11 cellular contexts compared by ENCODE assay signal in genomic region chr19:756232-756631, GRCh38. TPM values are rescaled to one million over a fixed set of nuclear protein-coding genes. Genes with fewer than 3 reads are reported as not detected.
DNase-seq lines count a peak whose midpoint lies in the region; ATAC-seq and TF ChIP-seq lines count a peak whose summit lies in the region.
"Had no signal": no experiment of that assay in that cellular context is flagged by ENCODE, and none has a peak within 500 bp of the region (broad histone marks: within the 10 kb centered on the region; RNA-seq: fewer than 3 reads in every experiment).

No MANE protein-coding gene starts in this region.

- H3K27me3 ChIP-seq in mammary epithelial cell (ENCODE audit: insufficient read depth, low read length) (no peaks in the 10 kb centered on the region), esophagus squamous epithelium (peaks cover 0 to 24% (median 0%) of the 10 kb centered on the region in 4 donors)

- dilution Hi-C loops in mammary epithelial cell (cut with HindIII; ENCODE audit: low sequenced_read_pairs) = no loop called here

- in situ Hi-C loops in mammary epithelial cell (cut with MboI; ENCODE audit: low sequenced_read_pairs in 2 of 2) = no loop called here

- H3K36me3 ChIP-seq in mammary epithelial cell (ENCODE audit: insufficient read depth, low read length) (no peaks in the 10 kb centered on the region), esophagus squamous epithelium (no peaks in the 10 kb centered on the region)

- DNase-seq in NCI-H748 (lab: John Stamatoyannopoulos, UW; ENCODE audit: unreplicated experiment) = peak; percentile 13
- DNase-seq in NCI-H748 treated with DMSO at 0.1 percent for 48 hours (lab: John Stamatoyannopoulos, UW) = no peak
- peak; percentile 50 for DNase-seq in NB4 (ENCODE audit: low read depth)
- DNase-seq in mammary epithelial cell = peak; percentile 60
- DNase-seq in stimulated activated CD4-positive, alpha-beta T cell treated with anti-CD3 and anti-CD28 coated beads, Interleukin-2, amount 100 ng/mL, for 24 hours = peak; percentile 25 to 27
- DNase-seq in occipital lobe (lab: John Stamatoyannopoulos, UW) = no peak
- DNase-seq in esophagus squamous epithelium (lab: John Stamatoyannopoulos, UW) = no peak
- DNase-seq: NCI-H2171 had no signal

- peaks cover 9% of the 10 kb centered on the region for H3K9me3 ChIP-seq in mammary epithelial cell (replicated peaks; ENCODE audit: insufficient read depth, low read length)
- peaks cover 0 to 11% (median 8%) of the 10 kb centered on the region in 3 donors for H3K9me3 ChIP-seq in esophagus squamous epithelium

- H3K4me2 ChIP-seq in mammary epithelial cell (ENCODE audit: insufficient read depth, low read depth, low read length) = no peak overlapping the region

- H3K4me3 ChIP-seq in NB4 (ENCODE audit: low read depth, low read length) (no peak overlapping the region), mammary epithelial cell (replicated peaks in 1 of 3; ENCODE audit: insufficient read depth in 1 of 3, low read depth in 2 of 3, low read length in 3 of 3) (no peak overlapping the region), esophagus squamous epithelium (no peak overlapping the region)
- H3K4me3 ChIP-seq: lung had no signal

- peaks cover 15% of the 10 kb centered on the region for H3K79me2 ChIP-seq in mammary epithelial cell (ENCODE audit: insufficient read depth, low read length)

- H3K27ac ChIP-seq in mammary epithelial cell (ENCODE audit: insufficient read depth, low read depth, low read length) (no peak overlapping the region), esophagus squamous epithelium (no peak overlapping the region)

- BruUV-seq in mammary epithelial cell (replicated peaks; lab: Mats Ljungman, UMichigan) = no TSS peak

- CTCF ChIA-PET in mammary epithelial cell (lab: Charles Lee; ENCODE audit: low non-redundant PET) = no interaction called here

- ATAC-seq in GM21786 (IDR thresholded peaks at IDR 0.05; ENCODE audit: unreplicated experiment) = no peak

- TF ChIP-seq POLR2A in NB4 (IDR thresholded peaks at IDR 0.05; ENCODE audit: extremely low read depth, insufficient read length) = no peak
- no peak for TF ChIP-seq POLR2A in esophagus squamous epithelium (IDR thresholded peaks at IDR 0.05)

- no peak overlapping the region for H3K9ac ChIP-seq in mammary epithelial cell (ENCODE audit: insufficient read depth, low read length)

- no peak for TF ChIP-seq CTCF in NB4 (IDR thresholded peaks at IDR 0.05; ENCODE audit: low read depth, low read length)
- TF ChIP-seq CTCF in mammary epithelial cell (conservative IDR thresholded peaks at IDR 0.05 in 1 of 2, IDR thresholded peaks at IDR 0.05 in 1 of 2; ENCODE audit: extremely low read depth in 1 of 2, insufficient read depth in 1 of 2, low read depth in 1 of 2, low read length in 2 of 2) = no peak
- TF ChIP-seq CTCF in esophagus squamous epithelium (IDR thresholded peaks at IDR 0.05) = no peak

- intact Hi-C loops in mammary epithelial cell (cut with micrococcal nuclease) (no loop called here), esophagus squamous epithelium (cut with DNase I) (no loop called here)

- H2AFZ ChIP-seq in mammary epithelial cell (ENCODE audit: low read depth, low read length) = no peak overlapping the region

- peaks cover 15% of the 10 kb centered on the region for H3K4me1 ChIP-seq in mammary epithelial cell (ENCODE audit: insufficient read depth, low read length)
- H3K4me1 ChIP-seq in esophagus squamous epithelium = peaks cover 4 to 16% (median 6%) of the 10 kb centered on the region in 3 donors

- H4K20me1 ChIP-seq in mammary epithelial cell (ENCODE audit: insufficient read depth, low read length) = no peaks in the 10 kb centered on the region

RNA-seq across cellular contexts. Expression of gene MISP, which starts 5.3 kb away (rescaled TPM):
- total RNA-seq in mammary epithelial cell (10 to 100 TPM; 15.3 to 21.0 TPM), occipital lobe (not detected), esophagus squamous epithelium (1 to 10 TPM in 2 of 4 donors, under 1 TPM in 1, not detected in 1; 0.11 to 1.3 (median 1.0) TPM)
- polyA plus RNA-seq in mammary epithelial cell = 13.8 TPM
- 8.1 TPM for polyA minus RNA-seq in mammary epithelial cell
- total RNA-seq: dermis microvascular lymphatic vessel endothelial cell had no signal

RNA-seq across cellular contexts. Expression of gene PTBP1, which starts 41.0 kb away (rescaled TPM):
- total RNA-seq in mammary epithelial cell (100 to 1,000 TPM in 1 of 2 donors, 10 to 100 TPM in 1; 88.9 to 383 TPM), occipital lobe (33.5 TPM), esophagus squamous epithelium (100 to 1,000 TPM; 139 to 167 (median 156) TPM)
- polyA plus RNA-seq in mammary epithelial cell = 214 TPM
- polyA minus RNA-seq in mammary epithelial cell = 178 TPM

RNA-seq across cellular contexts. Expression of gene PALM, which starts 47.5 kb away (rescaled TPM):
- 1 to 10 TPM in 1 of 2 donors, under 1 TPM in 1; 0.33 to 1.0 TPM for total RNA-seq in mammary epithelial cell
- polyA plus RNA-seq in mammary epithelial cell = not detected
- not detected for polyA minus RNA-seq in mammary epithelial cell
- total RNA-seq in occipital lobe = 95.9 TPM
- 10 to 100 TPM in 1 of 4 donors, 1 to 10 TPM in 3; 2.6 to 19.3 (median 6.5) TPM for total RNA-seq in esophagus squamous epithelium

Comparison
In these comparisons a context has a peak if more than half of its experiments do, and no peak if none do; other contexts are left out.
1. DNase-seq: peak in NCI-H748 (single experiment), NB4 (single experiment), mammary epithelial cell (single experiment) and stimulated activated CD4-positive, alpha-beta T cell treated with anti-CD3 and anti-CD28 coated beads, Interleukin-2, amount 100 ng/mL, for 24 hours (2 of 2); none in NCI-H748 treated with DMSO at 0.1 percent for 48 hours (single experiment), occipital lobe (single experiment) and esophagus squamous epithelium (single experiment).
2. RNA of gene MISP, which starts 5.3 kb away (total RNA-seq): 15.3 to 21.0 TPM in mammary epithelial cell; 0.11 to 1.3 TPM in esophagus squamous epithelium and not detected in occipital lobe (single experiment); every median in the first group is over 4 times any median in the second.